ENCODE assay signal across 22 cellular contexts in the genomic region with DNA sequence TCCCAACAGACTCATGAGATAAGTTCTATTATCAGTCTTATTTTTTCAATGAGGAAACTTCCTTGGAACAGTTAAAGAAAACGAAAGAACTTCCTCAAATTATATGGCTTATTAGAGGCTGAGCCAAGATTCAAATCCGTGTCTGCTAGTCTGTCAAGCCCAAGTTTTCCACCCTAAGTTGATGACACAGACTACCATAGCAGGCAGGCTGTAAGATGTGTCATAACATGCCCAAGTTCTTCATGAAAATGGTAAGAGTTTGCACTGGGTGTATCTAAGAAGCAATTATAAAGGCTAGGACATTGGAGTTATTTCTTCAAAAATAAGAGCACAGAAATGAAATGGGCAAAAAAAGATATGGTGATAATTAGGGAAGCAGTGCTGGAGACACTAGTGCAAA.
"Had no signal": no experiment of that assay in that cellular context is flagged by ENCODE, and none has a peak within 500 bp of the region (broad histone marks: within the 10 kb centered on the region; RNA-seq: fewer than 3 reads in every experiment).

No MANE protein-coding gene starts in this region.

- DNase-seq: colonic mucosa; cortex of kidney; effector CD8-positive, alpha-beta T cell; effector memory CD8-positive, alpha-beta T cell; endodermal cell; erythroblast; foreskin melanocyte; gastrocnemius medialis; glutamatergic neuron; head of caudate nucleus; heart right ventricle; hippocampal formation; left cardiac atrium; left lung; left ventricle myocardium superior; lower lobe of right lung; mesendoderm; midbrain; naive thymus-derived CD4-positive, alpha-beta T cell had no signal

- H3K4me3 ChIP-seq: colonic mucosa, esophagus muscularis mucosa, gastrocnemius medialis, heart right ventricle, left lung, lower lobe of right lung had no signal

- H3K27ac Mint-ChIP-seq: dendritic cell treated with granulocyte-macrophage colony-stimulating factor and Interleukin-4, amounts not matched to agents 40 ng/mL and 50 ng/mL, for 4 days; effector memory CD8-positive, alpha-beta T cell; endodermal cell; memory B cell; naive thymus-derived CD4-positive, alpha-beta T cell had no signal

- H3K36me3 ChIP-seq: colonic mucosa, esophagus muscularis mucosa, gastrocnemius medialis, heart right ventricle, left lung, lower lobe of right lung had no signal

- H3K4me1 Mint-ChIP-seq: endodermal cell; memory B cell; naive thymus-derived CD4-positive, alpha-beta T cell had no signal

- ATAC-seq: effector memory CD8-positive, alpha-beta T cell; gastrocnemius medialis; heart right ventricle; left lung; left ventricle myocardium superior; lower lobe of right lung; naive thymus-derived CD4-positive, alpha-beta T cell had no signal

- H3K36me3 Mint-ChIP-seq: memory B cell had no signal

- H3K27me3 ChIP-seq: colonic mucosa, esophagus muscularis mucosa, gastrocnemius medialis, heart right ventricle, left lung had no signal

- H3K27me3 Mint-ChIP-seq: dendritic cell treated with granulocyte-macrophage colony-stimulating factor and Interleukin-4, amounts not matched to agents 40 ng/mL and 50 ng/mL, for 4 days; effector memory CD8-positive, alpha-beta T cell had no signal

- H3K4me3 Mint-ChIP-seq: dendritic cell treated with granulocyte-macrophage colony-stimulating factor and Interleukin-4, amounts not matched to agents 40 ng/mL and 50 ng/mL, for 4 days; effector memory CD8-positive, alpha-beta T cell; endodermal cell; memory B cell; naive thymus-derived CD4-positive, alpha-beta T cell had no signal

- H3K27ac ChIP-seq: colonic mucosa, esophagus muscularis mucosa, gastrocnemius medialis, heart right ventricle, left lung, lower lobe of right lung had no signal

- H3K4me1 ChIP-seq: colonic mucosa, esophagus muscularis mucosa, gastrocnemius medialis, heart right ventricle, left lung, lower lobe of right lung had no signal

- H3K9me3 ChIP-seq: colonic mucosa, gastrocnemius medialis had no signal
